Comparison of ENCODE assay signal across 32 cellular contexts in the genomic region with DNA sequence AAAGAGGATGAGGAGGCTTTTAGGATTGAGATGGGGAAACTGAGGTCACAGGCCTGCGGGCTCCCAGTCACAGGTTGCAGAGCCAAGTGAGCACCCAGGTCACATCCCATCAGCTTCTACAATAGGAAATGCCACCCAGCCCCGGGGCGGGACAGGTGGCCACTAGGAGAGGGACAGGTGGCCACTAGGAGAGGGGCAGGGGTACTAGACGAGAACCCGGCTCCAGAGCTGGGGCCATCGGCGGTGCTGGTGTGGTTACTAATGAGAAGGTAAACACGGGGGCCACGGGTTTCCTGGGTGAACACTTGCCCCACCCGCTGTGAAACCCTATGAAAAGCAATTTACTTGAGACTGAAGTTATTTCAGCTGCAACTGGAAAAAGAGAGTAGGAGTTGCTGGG. TPM values are rescaled to one million over a fixed set of nuclear protein-coding genes. Genes with fewer than 3 reads are reported as not detected.
DNase-seq lines count a peak whose midpoint lies in the region; ATAC-seq, FAIRE-seq and TF ChIP-seq lines count a peak whose summit lies in the region.
"Had no signal": no experiment of that assay in that cellular context is flagged by ENCODE, and none has a peak within 500 bp of the region (broad histone marks: within the 10 kb centered on the region; RNA-seq: fewer than 3 reads in every experiment).

No MANE protein-coding gene starts in this region.

- H3K9ac ChIP-seq in PC-3 (ENCODE audit: low read length) (no peak overlapping the region), kidney (ENCODE audit: low read length in 2 of 2) (no peak overlapping the region), colonic mucosa (ENCODE audit: low read depth in 2 of 2, low read length in 2 of 2) (no peak overlapping the region)

- H3K4me1 Mint-ChIP-seq in activated CD4-positive, alpha-beta T cell treated with anti-CD3 and anti-CD28 coated beads, Interleukin-2, amount 10 ng/mL, durations not matched to agents 24 days and 14 days, result peaks cover 7% of the 10 kb centered on the region
- H3K4me1 Mint-ChIP-seq: activated B cell treated with CpG ODN at 0.5 μM for 24 hours; stimulated activated memory B cell treated with anti-CD40 and anti-IgM and Interleukin-4, amounts not matched to agents 10 μg/mL and 1 μg/mL and 100 μg/mL, for 72 hours had no signal

- H3K9me2 ChIP-seq in PC-3 (replicated peaks; ENCODE audit: low read length), result no peaks in the 10 kb centered on the region

- no peak overlapping the region for H3K4me3 ChIP-seq in PC-3 (ENCODE audit: low read length)
- H3K4me3 ChIP-seq in kidney (ENCODE audit: low read length in 2 of 2), result no peak overlapping the region
- H3K4me3 ChIP-seq in tibial nerve, result no peak overlapping the region
- H3K4me3 ChIP-seq in colonic mucosa, result no peak overlapping the region
- H3K4me3 ChIP-seq: left ventricle myocardium inferior, pancreas, upper lobe of right lung had no signal

- H3K4me1 ChIP-seq in PC-3 (ENCODE audit: insufficient read depth, low read length) (peaks cover 45% of the 10 kb centered on the region), kidney (ENCODE audit: control insufficient read depth in 1 of 2, insufficient read depth in 1 of 2, low read depth in 1 of 2, low read length in 2 of 2) (peaks cover 0 to 7% of the 10 kb centered on the region in 2 donors), tibial nerve (peaks cover 0 to 62% (median 11%) of the 10 kb centered on the region in 4 donors), colonic mucosa (no peaks in the 10 kb centered on the region)
- H3K4me1 ChIP-seq: pancreas, upper lobe of right lung had no signal

- H3K36me3 ChIP-seq in PC-3 (ENCODE audit: low read depth, low read length), result no peaks in the 10 kb centered on the region
- peaks cover 3 to 6% of the 10 kb centered on the region in 2 donors for H3K36me3 ChIP-seq in kidney (ENCODE audit: control insufficient read depth in 1 of 2, insufficient read depth in 2 of 2, low read length in 2 of 2)
- H3K36me3 ChIP-seq in tibial nerve, result peaks cover 0 to 27% (median 0%) of the 10 kb centered on the region in 3 donors
- H3K36me3 ChIP-seq in colonic mucosa, result no peaks in the 10 kb centered on the region

- BruUV-seq in PC-3 (replicated peaks; lab: Mats Ljungman, UMichigan), result no TSS peak

- no peaks in the 10 kb centered on the region for H4K20me1 ChIP-seq in PC-3 (ENCODE audit: low read length)

- no peak for TF ChIP-seq EP300 in tibial nerve (IDR thresholded peaks at IDR 0.05)

- ATAC-seq in PC-3 (no peak), GM21825 (IDR thresholded peaks at IDR 0.05; ENCODE audit: unreplicated experiment) (no peak)
- ATAC-seq: Panc1; pancreas; stimulated activated memory B cell treated with anti-CD40 and anti-IgM and Interleukin-4, amounts not matched to agents 10 μg/mL and 1 μg/mL and 100 μg/mL, for 72 hours; upper lobe of right lung had no signal

- H3K27ac ChIP-seq in PC-3 (ENCODE audit: low read length) (peak overlapping the region; percentile 85), kidney (ENCODE audit: low read depth in 2 of 2, low read length in 2 of 2) (no peak overlapping the region), tibial nerve (peak overlapping the region in 3 of 4 donors; percentile 13 to 79 (median 19)), colonic mucosa (no peak overlapping the region)
- H3K27ac ChIP-seq: HL-60, left ventricle myocardium inferior, pancreas, upper lobe of right lung had no signal

- no peak for TF ChIP-seq POLR2A in tibial nerve (IDR thresholded peaks at IDR 0.05)

- no peak for FAIRE-seq in kidney (lab: Jason Lieb, UNC)
- FAIRE-seq: GM12892, pancreas had no signal

- no peaks in the 10 kb centered on the region for H3K79me2 ChIP-seq in PC-3 (ENCODE audit: low read length)

- CTCF ChIA-PET in PC-3 (lab: Charles Lee), result interaction anchor here (1.1 kb wide), 1 partner anchor 52 kb away, joined by 4 read pairs; the partner anchor contains the start of genes CYB5RL and MRPL37

- TF ChIP-seq CTCF in PC-3 (conservative IDR thresholded peaks at IDR 0.05; ENCODE audit: low read depth, low read length) (no peak), kidney (IDR thresholded peaks at IDR 0.05; ENCODE audit: borderline replicate concordance, extremely low read depth, insufficient read depth) (no peak), tibial nerve (IDR thresholded peaks at IDR 0.05) (no peak), colonic mucosa (IDR thresholded peaks at IDR 0.05) (no peak)

- H3K36me3 Mint-ChIP-seq in activated CD4-positive, alpha-beta T cell treated with anti-CD3 and anti-CD28 coated beads, Interleukin-2, amount 10 ng/mL, durations not matched to agents 24 days and 14 days (ENCODE audit: low read depth), result peaks cover 19% of the 10 kb centered on the region

- no peaks in the 10 kb centered on the region for H3K27me3 ChIP-seq in PC-3 (ENCODE audit: low read length)
- H3K27me3 ChIP-seq in tibial nerve, result no peaks in the 10 kb centered on the region
- H3K27me3 ChIP-seq in colonic mucosa, result no peaks in the 10 kb centered on the region
- H3K27me3 ChIP-seq: pancreas, upper lobe of right lung had no signal

- no peak overlapping the region for H2AFZ ChIP-seq in PC-3 (ENCODE audit: low read length)

- no peak for DNase-seq in activated CD4-positive, alpha-beta T cell treated with anti-CD3 and anti-CD28 coated beads, Interleukin-2, amount 10 ng/mL, durations not matched to agents 24 days and 14 days
- DNase-seq in activated CD4-positive, alpha-beta T cell treated with anti-CD3 and anti-CD28 coated beads for 1 hour, result no peak
- no peak for DNase-seq in PC-3
- DNase-seq in kidney, result peak; percentile 72
- no peak for DNase-seq in tibial nerve (ENCODE audit: low spot score in 2 of 2)
- no peak for DNase-seq in colonic mucosa
- no peak for DNase-seq in H4 (ENCODE audit: low spot score)
- DNase-seq: 8988T; activated B cell treated with CpG ODN at 0.5 μM for 24 hours; activated CD4-positive, alpha-beta memory T cell treated with anti-CD3 and anti-CD28 coated beads for 36 hours; CD4-positive, alpha-beta T cell; DMS 273 treated with DMSO at 0.1 percent for 48 hours; Karpas-422; left ventricle myocardium inferior; MV-4-11; NCI-H187; NCI-H524 treated with DMSO at 0.1 percent for 48 hours; NK-92 treated with Interleukin-12 subunit alpha and Interleukin-12 subunit beta, amount 100 ng/mL, for 24 hours; pancreas; SIG-M5; stimulated activated CD4-positive, alpha-beta T cell treated with anti-CD3 and anti-CD28 coated beads, Interleukin-2, amount 100 ng/mL, for 48 hours; substantia nigra; T1000; upper lobe of right lung had no signal

- POLR2A ChIA-PET in PC-3 (lab: Charles Lee; ENCODE audit: unreplicated experiment), result interaction anchor here (0.6 kb wide), 2 partner anchors 13 to 699 kb away, joined by 8 to 9 read pairs; no protein-coding TSS in a partner anchor

- no peaks in the 10 kb centered on the region for H3K9me3 Mint-ChIP-seq in activated CD4-positive, alpha-beta T cell treated with anti-CD3 and anti-CD28 coated beads, Interleukin-2, amount 10 ng/mL, durations not matched to agents 24 days and 14 days
- H3K9me3 Mint-ChIP-seq: activated B cell treated with CpG ODN at 0.5 μM for 24 hours; activated CD4-positive, alpha-beta memory T cell treated with anti-CD3 and anti-CD28 coated beads for 36 hours; activated T-helper 2 cell treated with anti-CD3 and anti-CD28 coated beads, Interferon-gamma antibody, Interleukin-2, Interleukin-4, amounts not matched to agents 10 μg/mL and 5 μg/mL and 100 μg/mL, durations not matched to agents 14 hours and 24 hours and 36 hours; CD4-positive, alpha-beta T cell; central memory CD8-positive, alpha-beta T cell; stimulated activated memory B cell treated with anti-CD40 and anti-IgM and Interleukin-4, amounts not matched to agents 10 μg/mL and 1 μg/mL and 100 μg/mL, for 72 hours had no signal

- 72 to 83% methylated on average over 10 of the region's 10 CpGs for WGBS in tibial nerve, 2 donors

- no peaks in the 10 kb centered on the region for H3K27me3 Mint-ChIP-seq in activated CD4-positive, alpha-beta T cell treated with anti-CD3 and anti-CD28 coated beads, Interleukin-2, amount 10 ng/mL, durations not matched to agents 24 days and 14 days
- H3K27me3 Mint-ChIP-seq: activated B cell treated with CpG ODN at 0.5 μM for 24 hours; activated CD4-positive, alpha-beta memory T cell treated with anti-CD3 and anti-CD28 coated beads for 36 hours; activated naive CD8-positive, alpha-beta T cell; CD4-positive, alpha-beta T cell; central memory CD8-positive, alpha-beta T cell; stimulated activated memory B cell treated with anti-CD40 and anti-IgM and Interleukin-4, amounts not matched to agents 10 μg/mL and 1 μg/mL and 100 μg/mL, for 72 hours had no signal

- H3K27ac Mint-ChIP-seq in activated CD4-positive, alpha-beta T cell treated with anti-CD3 and anti-CD28 coated beads, Interleukin-2, amount 10 ng/mL, durations not matched to agents 24 days and 14 days, result peak overlapping the region; percentile 34
- H3K27ac Mint-ChIP-seq: activated B cell treated with CpG ODN at 0.5 μM for 24 hours; activated CD4-positive, alpha-beta memory T cell treated with anti-CD3 and anti-CD28 coated beads for 36 hours; activated naive CD8-positive, alpha-beta T cell; activated T-helper 2 cell treated with anti-CD3 and anti-CD28 coated beads, Interferon-gamma antibody, Interleukin-2, Interleukin-4, amounts not matched to agents 10 μg/mL and 5 μg/mL and 100 μg/mL, durations not matched to agents 14 hours and 24 hours and 36 hours; CD4-positive, alpha-beta T cell; stimulated activated memory B cell treated with anti-CD40 and anti-IgM and Interleukin-4, amounts not matched to agents 10 μg/mL and 1 μg/mL and 100 μg/mL, for 72 hours had no signal

- no peaks in the 10 kb centered on the region for H3F3A ChIP-seq in PC-3 (ENCODE audit: low read length, unreplicated experiment)

- peak overlapping the region; percentile 70 for H3K4me2 ChIP-seq in PC-3 (ENCODE audit: low read length)

- no peak overlapping the region for H3K4me3 Mint-ChIP-seq in activated CD4-positive, alpha-beta T cell treated with anti-CD3 and anti-CD28 coated beads, Interleukin-2, amount 10 ng/mL, durations not matched to agents 24 days and 14 days
- H3K4me3 Mint-ChIP-seq: activated B cell treated with CpG ODN at 0.5 μM for 24 hours; activated CD4-positive, alpha-beta memory T cell treated with anti-CD3 and anti-CD28 coated beads for 36 hours; activated naive CD8-positive, alpha-beta T cell; CD4-positive, alpha-beta T cell; central memory CD8-positive, alpha-beta T cell; stimulated activated memory B cell treated with anti-CD40 and anti-IgM and Interleukin-4, amounts not matched to agents 10 μg/mL and 1 μg/mL and 100 μg/mL, for 72 hours had no signal

- H3K9me3 ChIP-seq in PC-3 (ENCODE audit: low read length) (no peaks in the 10 kb centered on the region), kidney (ENCODE audit: control insufficient read depth in 1 of 2, low read length in 2 of 2) (no peaks in the 10 kb centered on the region), tibial nerve (no peaks in the 10 kb centered on the region), colonic mucosa (no peaks in the 10 kb centered on the region)
- H3K9me3 ChIP-seq: left ventricle myocardium inferior, pancreas, upper lobe of right lung had no signal

- intact Hi-C loops in activated CD4-positive, alpha-beta T cell treated with anti-CD3 and anti-CD28 coated beads, Interleukin-2, amount 10 ng/mL, durations not matched to agents 24 days and 14 days (cut with micrococcal nuclease), result no loop called here
- intact Hi-C loops in PC-3 (cut with micrococcal nuclease), result loop anchor here (5.0 kb wide), 1 partner anchor 155 kb away; the partner anchor contains the start of gene SSBP3
- intact Hi-C loops in kidney (cut with DNase I), result no loop called here
- intact Hi-C loops in colonic mucosa (cut with DNase I), result no loop called here

RNA-seq across cellular contexts. Expression of gene MRPL37, which starts 52.4 kb away (rescaled TPM):
- total RNA-seq in activated CD4-positive, alpha-beta T cell treated with anti-CD3 and anti-CD28 coated beads, Interleukin-2, amount 10 ng/mL, durations not matched to agents 24 days and 14 days, result 158 and 162 TPM in 2 replicates
- total RNA-seq in PC-3 (2014; rRNA removed) (191 and 211 TPM in 2 replicates), kidney (47.4 TPM), tibial nerve (10 to 100 TPM; 39.5 to 60.6 (median 44.3) TPM), colonic mucosa (100 to 1,000 TPM in 1 of 2 donors, 10 to 100 TPM in 1; 76.7 to 157 TPM)
- polyA plus RNA-seq in kidney (ENCODE audit: insufficient read depth, low read depth, low replicate concordance), result 114 TPM
- total RNA-seq in H4 (2014; rRNA removed; shearing (Covaris generic)), result 156 and 204 TPM in 2 replicates

RNA-seq across cellular contexts. Expression of gene CYB5RL, which starts 52.5 kb away (rescaled TPM):
- total RNA-seq in activated CD4-positive, alpha-beta T cell treated with anti-CD3 and anti-CD28 coated beads, Interleukin-2, amount 10 ng/mL, durations not matched to agents 24 days and 14 days, result 10.1 and 11.3 TPM in 2 replicates
- total RNA-seq in PC-3 (2014; rRNA removed) (3.6 and 11.9 TPM in 2 replicates), kidney (8.1 TPM), tibial nerve (1 to 10 TPM; 4.8 to 6.7 (median 5.5) TPM), colonic mucosa (10 to 100 TPM in 1 of 2 donors, 1 to 10 TPM in 1; 3.6 to 12.1 TPM)
- polyA plus RNA-seq in kidney (ENCODE audit: insufficient read depth, low read depth, low replicate concordance), result 3.9 TPM
- total RNA-seq in H4 (2014; rRNA removed; shearing (Covaris generic)), result 5.5 and 6.7 TPM in 2 replicates

Comparison
In these comparisons a context has a peak if more than half of its experiments do, and no peak if none do; other contexts are left out.
1. H3K27ac ChIP-seq: peak in PC-3 (single experiment) and tibial nerve (3 of 4); none in kidney (0 of 2) and colonic mucosa (single experiment).